Comparison of ENCODE assay signal across 27 cellular contexts in genomic region chr1:171922999-171923398, GRCh38.
"Had no signal": no experiment of that assay in that cellular context is flagged by ENCODE, and none has a peak within 500 bp of the region (broad histone marks: within the 10 kb centered on the region; RNA-seq: fewer than 3 reads in every experiment).

No MANE protein-coding gene starts in this region.

- H3K79me2 ChIP-seq: hepatocyte had no signal

- H3K4me3 ChIP-seq: adrenal gland, ascending aorta, gastroesophageal sphincter, hepatocyte, ovary, right lobe of liver, testis, transverse colon had no signal

- H3K9me3 ChIP-seq: adrenal gland, ascending aorta, gastroesophageal sphincter, ovary, right lobe of liver, testis, transverse colon had no signal

- H3K27me3 ChIP-seq: adrenal gland, ascending aorta, gastroesophageal sphincter, hepatocyte, ovary, right lobe of liver, testis, transverse colon had no signal

- H2AFZ ChIP-seq: hepatocyte had no signal

- H3K9me3 Mint-ChIP-seq: T-helper 1 cell treated with Interleukin-12 subunit alpha and Interleukin-12 subunit beta and Interleukin-4 antibody, amounts not matched to agents 30 μg/mL and 1 μg/mL, for 36 hours had no signal

- H3K4me3 Mint-ChIP-seq: activated T-cell treated with anti-CD3 and anti-CD28 coated beads, Interleukin-2, amount 50 U/mL, for 24 hours; T-helper 1 cell treated with Interleukin-12 subunit alpha and Interleukin-12 subunit beta and Interleukin-4 antibody, amounts not matched to agents 30 μg/mL and 1 μg/mL, for 36 hours had no signal

- ATAC-seq: gastroesophageal sphincter, left cardiac atrium, left ventricle myocardium superior, right lobe of liver had no signal

- H3K4me1 ChIP-seq: adrenal gland, ascending aorta, gastroesophageal sphincter, right lobe of liver, testis had no signal

- H3K27ac ChIP-seq: adrenal gland, ascending aorta, gastroesophageal sphincter, hepatocyte, ovary, right lobe of liver, testis, transverse colon had no signal

- H3K36me3 ChIP-seq: adrenal gland, ascending aorta, gastroesophageal sphincter, ovary, right lobe of liver, transverse colon had no signal

- H3K4me2 ChIP-seq: hepatocyte had no signal

- H3K27ac Mint-ChIP-seq: activated naive CD4-positive, alpha-beta T cell treated with anti-CD3 and anti-CD28 coated beads, Interleukin-2, amount 50 U/mL, for 72 hours; activated T-cell treated with anti-CD3 and anti-CD28 coated beads, Interleukin-2, amount 50 U/mL, for 24 hours; progenitor cell of endocrine pancreas; T-helper 1 cell treated with Interleukin-12 subunit alpha and Interleukin-12 subunit beta and Interleukin-4 antibody, amounts not matched to agents 30 μg/mL and 1 μg/mL, for 36 hours had no signal

- DNase-seq: activated CD4-positive, alpha-beta T cell treated with anti-CD3 and anti-CD28 coated beads, Interleukin-2, amount 50 U/mL, for 1 hour; activated CD4-positive, CD25-positive, alpha-beta regulatory T cell treated with anti-CD3 and anti-CD28 coated beads, Interleukin-2, amount 50 U/mL, for 72 hours; activated naive CD4-positive, alpha-beta T cell; activated T-cell treated with anti-CD3 and anti-CD28 coated beads, Interleukin-2, amount 50 U/mL, for 24 hours; adrenal gland; caudate nucleus; cortex of kidney; left cardiac atrium; left ventricle myocardium superior; mammary epithelial cell; ovary; right lobe of liver; small intestine; stimulated activated CD4-positive, alpha-beta T cell treated with anti-CD3 and anti-CD28 coated beads, Interleukin-1b, Interleukin-23, amount 100 ng/mL, for 48 hours; stimulated activated CD4-positive, alpha-beta T cell treated with anti-CD3 and anti-CD28 coated beads, Interleukin-4, amount 100 ng/mL, for 4 hours; stimulated activated CD8-positive, alpha-beta memory T cell treated with anti-CD3 and anti-CD28 coated beads, Interleukin-4, amount 100 ng/mL, for 48 hours; stimulated activated naive CD4-positive, alpha-beta T cell; SW 1271; T-helper 9 cell; testis; transverse colon had no signal

- H3K27me3 Mint-ChIP-seq: activated T-cell treated with anti-CD3 and anti-CD28 coated beads, Interleukin-2, amount 50 U/mL, for 24 hours; progenitor cell of endocrine pancreas had no signal
